In the genomic region with DNA sequence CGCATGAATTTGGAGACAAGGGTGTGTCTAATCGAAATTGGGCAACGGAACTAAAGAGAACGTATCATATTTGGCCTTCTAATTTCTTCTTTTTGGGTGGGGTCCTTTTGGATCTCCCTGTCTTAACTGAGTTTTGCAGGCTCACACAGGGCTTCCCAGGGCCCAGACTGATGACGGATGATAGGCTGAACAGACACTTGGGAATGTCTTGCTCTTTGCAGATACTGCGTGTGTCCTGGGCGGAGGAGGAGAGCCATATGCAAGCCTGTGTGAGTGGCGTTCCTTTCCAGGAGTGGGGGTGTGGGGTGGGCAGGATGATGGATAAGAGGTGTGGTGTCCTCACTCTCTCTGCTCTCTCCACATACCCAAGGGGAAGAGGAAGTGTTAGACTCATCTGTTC, we compare ENCODE assay signal across 32 cellular contexts. TPM values are rescaled to one million over a fixed set of nuclear protein-coding genes. Genes with fewer than 3 reads are reported as not detected.
"Had no signal": no experiment of that assay in that cellular context is flagged by ENCODE, and none has a peak within 500 bp of the region (broad histone marks: within the 10 kb centered on the region; RNA-seq: fewer than 3 reads in every experiment).

No MANE protein-coding gene starts in this region.

- ATAC-seq: esophagus mucosa, gastrocnemius medialis, left cardiac atrium, left lung, left ventricle myocardium superior, lower lobe of right lung, mucosa of descending colon had no signal

- H3K27ac ChIP-seq: coronary artery, dorsolateral prefrontal cortex, epithelial cell of prostate, esophagus squamous epithelium, gastrocnemius medialis, heart right ventricle, left lung, lower lobe of right lung had no signal

- H3K4me3 ChIP-seq: coronary artery, dorsolateral prefrontal cortex, esophagus squamous epithelium, gastrocnemius medialis, heart right ventricle, left lung, lower lobe of right lung, mucosa of descending colon had no signal

- H3K36me3 Mint-ChIP-seq: mesothelial cell of epicardium had no signal

- FAIRE-seq: colon, islet of Langerhans, keratinocyte had no signal

- H3K36me3 ChIP-seq: esophagus squamous epithelium, gastrocnemius medialis, heart right ventricle, left lung, lower lobe of right lung had no signal

- H3K27me3 ChIP-seq: gastrocnemius medialis, heart right ventricle, left lung had no signal

- H3K4me1 Mint-ChIP-seq: mesothelial cell of epicardium had no signal

- DNase-seq: dermis blood vessel endothelial cell; dorsolateral prefrontal cortex; effector CD4-positive, alpha-beta T cell; effector memory CD4-positive, alpha-beta T cell; erythroblast; esophagus squamous epithelium; foreskin fibroblast; foreskin melanocyte; gastrocnemius medialis; glutamatergic neuron; head of caudate nucleus; heart right ventricle; hippocampal formation; left cardiac atrium; left lung; left ventricle myocardium superior; lower lobe of right lung; mesenchymal stem cell; mucosa of descending colon had no signal

- H3K4me1 ChIP-seq: esophagus squamous epithelium, gastrocnemius medialis, heart right ventricle, left lung, lower lobe of right lung had no signal

- H3K4me3 Mint-ChIP-seq: mesothelial cell of epicardium had no signal

- H3K9me3 ChIP-seq: esophagus squamous epithelium, gastrocnemius medialis, heart right ventricle, left lung, lower lobe of right lung, mucosa of descending colon had no signal

- H3K27ac Mint-ChIP-seq: mesothelial cell of epicardium had no signal

RNA-seq across cellular contexts. Expression of gene TNP1, which starts 40.1 kb away (rescaled TPM):
- total RNA-seq: dermis blood vessel endothelial cell, dorsolateral prefrontal cortex, esophagus mucosa, esophagus squamous epithelium, gastrocnemius medialis, glomerular endothelial cell, heart right ventricle, kidney epithelial cell, left cardiac atrium, left lung, left ventricle myocardium superior, lower leg skin, lower lobe of right lung, lung microvascular endothelial cell, mesenteric fat pad, mesothelial cell of epicardium, mucosa of descending colon, myocyte had no signal
- polyA plus RNA-seq: heart right ventricle, keratinocyte had no signal
